In genomic region chr16:35193956-35194355, GRCh38 we compare ENCODE assay signal across 24 cellular contexts.
"Had no signal": no experiment of that assay in that cellular context is flagged by ENCODE, and none has a peak within 500 bp of the region (broad histone marks: within the 10 kb centered on the region; RNA-seq: fewer than 3 reads in every experiment).

No MANE protein-coding gene starts in this region.

- H3K36me3 ChIP-seq: colonic mucosa, esophagus squamous epithelium, gastrocnemius medialis, gastroesophageal sphincter, heart left ventricle, heart right ventricle had no signal

- H2AFZ ChIP-seq: hepatocyte had no signal

- H3K4me1 Mint-ChIP-seq: endodermal cell had no signal

- H3K9me3 ChIP-seq: colonic mucosa, esophagus squamous epithelium, gastrocnemius medialis had no signal

- H3K27me3 ChIP-seq: colonic mucosa, esophagus squamous epithelium, foreskin keratinocyte, gastrocnemius medialis, gastroesophageal sphincter, hepatocyte had no signal

- H3K4me2 ChIP-seq: hepatocyte had no signal

- DNase-seq: colonic mucosa; cortex of kidney; dermis blood vessel endothelial cell; dorsolateral prefrontal cortex; effector CD4-positive, alpha-beta T cell; effector CD8-positive, alpha-beta T cell; effector memory CD4-positive, alpha-beta T cell; effector memory CD8-positive, alpha-beta T cell; endodermal cell; erythroblast; esophagus squamous epithelium; foreskin fibroblast; foreskin keratinocyte; foreskin melanocyte; gastrocnemius medialis; glutamatergic neuron; heart left ventricle; heart right ventricle; hippocampal formation had no signal

- H3K27ac ChIP-seq: colonic mucosa, dorsolateral prefrontal cortex, epithelial cell of prostate, esophagus squamous epithelium, foreskin keratinocyte, gastrocnemius medialis, gastroesophageal sphincter, heart left ventricle, heart right ventricle, hepatocyte had no signal

- H3K4me1 ChIP-seq: colonic mucosa, esophagus squamous epithelium, foreskin keratinocyte, gastrocnemius medialis, gastroesophageal sphincter, heart left ventricle, heart right ventricle had no signal

- H3K79me2 ChIP-seq: hepatocyte had no signal

- H3K4me3 Mint-ChIP-seq: dendritic cell treated with granulocyte-macrophage colony-stimulating factor and Interleukin-4, amounts not matched to agents 40 ng/mL and 50 ng/mL, for 4 days; effector memory CD8-positive, alpha-beta T cell; endodermal cell had no signal

- H3K4me3 ChIP-seq: colonic mucosa, dorsolateral prefrontal cortex, esophagus squamous epithelium, gastrocnemius medialis, gastroesophageal sphincter, heart left ventricle, heart right ventricle, hepatocyte had no signal

- H3K27me3 Mint-ChIP-seq: dendritic cell treated with granulocyte-macrophage colony-stimulating factor and Interleukin-4, amounts not matched to agents 40 ng/mL and 50 ng/mL, for 4 days; effector memory CD8-positive, alpha-beta T cell had no signal

- ATAC-seq: effector memory CD8-positive, alpha-beta T cell; esophagus mucosa; foreskin keratinocyte; gastrocnemius medialis; gastroesophageal sphincter; heart left ventricle; heart right ventricle had no signal

- H3K27ac Mint-ChIP-seq: dendritic cell treated with granulocyte-macrophage colony-stimulating factor and Interleukin-4, amounts not matched to agents 40 ng/mL and 50 ng/mL, for 4 days; effector memory CD8-positive, alpha-beta T cell; endodermal cell had no signal
